Comparison of ENCODE assay signal across 33 cellular contexts in genomic region chr9:2755285-2755684, GRCh38. TPM values are rescaled to one million over a fixed set of nuclear protein-coding genes. Genes with fewer than 3 reads are reported as not detected.
A peak's percentile ranks its signal among the peaks of the same experiment; 100 is the strongest.
DNase-seq lines count a peak whose midpoint lies in the region; ATAC-seq and TF ChIP-seq lines count a peak whose summit lies in the region.
"Had no signal": no experiment of that assay in that cellular context is flagged by ENCODE, and none has a peak within 500 bp of the region (broad histone marks: within the 10 kb centered on the region; RNA-seq: fewer than 3 reads in every experiment).

No MANE protein-coding gene starts in this region.

- H3K4me3 ChIP-seq in mesendoderm (ENCODE audit: low read length): no peak overlapping the region
- H3K4me3 ChIP-seq in CD8-positive, alpha-beta T cell (ENCODE audit: low read depth, low read length): no peak overlapping the region
- H3K4me3 ChIP-seq: colonic mucosa, esophagus squamous epithelium, gastrocnemius medialis, MG63, smooth muscle cell, suprapubic skin had no signal

- H3K79me2 ChIP-seq in mesendoderm (ENCODE audit: control insufficient read depth, insufficient read depth, low read length): no peaks in the 10 kb centered on the region

- no peaks in the 10 kb centered on the region for H3K79me1 ChIP-seq in mesendoderm (ENCODE audit: low read length)

- CTCF ChIA-PET in CD8-positive, alpha-beta T cell (lab: Charles Lee): no interaction called here

- peaks cover 76% of the 10 kb centered on the region for H3K36me3 Mint-ChIP-seq in CD8-positive, alpha-beta T cell

- no peaks in the 10 kb centered on the region for H3K27me3 Mint-ChIP-seq in CD8-positive, alpha-beta T cell (ENCODE audit: low read depth)
- H3K27me3 Mint-ChIP-seq: activated B cell treated with CpG ODN at 0.5 μM for 24 hours; activated naive CD4-positive, alpha-beta T cell treated with anti-CD3 and anti-CD28 coated beads, Interleukin-2, amount 50 U/mL, for 24 hours; naive thymus-derived CD8-positive, alpha-beta T cell had no signal

- DNase-seq in NCI-H2171 treated with DMSO at 0.1 percent for 48 hours (lab: John Stamatoyannopoulos, UW) (peak; percentile 78), NCI-H2171 (lab: John Stamatoyannopoulos, UW) (no peak), NCI-H1930 (lab: John Stamatoyannopoulos, UW) (peak; percentile 55 to 76), NCI-H82 treated with DMSO at 0.1 percent for 48 hours (lab: John Stamatoyannopoulos, UW; ENCODE audit: unreplicated experiment) (peak; percentile 92), mesendoderm (peak; percentile 85), NOMO-1 (lab: John Stamatoyannopoulos, UW; ENCODE audit: unreplicated experiment in 2 of 2) (no peak), GF-D8 (lab: John Stamatoyannopoulos, UW) (no peak)
- DNase-seq in CD8-positive, alpha-beta T cell: no peak
- DNase-seq: activated B cell treated with CpG ODN at 0.5 μM for 24 hours; activated CD4-positive, alpha-beta T cell treated with anti-CD3 and anti-CD28 coated beads, Interleukin-2, amount 50 U/mL, for 4 hours; activated CD8-positive, alpha-beta memory T cell treated with anti-CD3 and anti-CD28 coated beads, Interleukin-2, amount 50 U/mL, for 4 hours; anterior cingulate cortex; CD8-positive, alpha-beta memory T cell; colonic mucosa; DMS79 treated with DMSO at 0.1 percent for 48 hours; esophagus squamous epithelium; gastrocnemius medialis; hippocampal formation; KBM-7; left ventricle myocardium superior; MG63; naive thymus-derived CD8-positive, alpha-beta T cell; NCI-H1436 had no signal

- H3K27ac ChIP-seq in mesendoderm (ENCODE audit: low read depth, low read length): no peak overlapping the region
- H3K27ac ChIP-seq in CD8-positive, alpha-beta T cell (ENCODE audit: low read depth, low read length): no peak overlapping the region
- H3K27ac ChIP-seq: colonic mucosa, esophagus squamous epithelium, gastrocnemius medialis, suprapubic skin had no signal

- intact Hi-C loops in CD8-positive, alpha-beta T cell (cut with DNase I, micrococcal nuclease): no loop called here

- H3K4ac ChIP-seq in mesendoderm (ENCODE audit: low read depth, low read length): peak overlapping the region; percentile 12

- H3K4me2 ChIP-seq in mesendoderm (ENCODE audit: low read length): no peak overlapping the region
- H3K4me2 ChIP-seq: smooth muscle cell had no signal

- H4K8ac ChIP-seq in mesendoderm (ENCODE audit: low read depth, low read length): no peak overlapping the region

- H2BK120ac ChIP-seq in mesendoderm (ENCODE audit: low read depth, low read length): no peak overlapping the region

- H3K56ac ChIP-seq in mesendoderm (ENCODE audit: low read length): no peak overlapping the region

- no peak overlapping the region for H3K4me3 Mint-ChIP-seq in CD8-positive, alpha-beta T cell
- H3K4me3 Mint-ChIP-seq: activated B cell treated with CpG ODN at 0.5 μM for 24 hours; activated naive CD4-positive, alpha-beta T cell treated with anti-CD3 and anti-CD28 coated beads, Interleukin-2, amount 50 U/mL, for 24 hours; CD8-positive, alpha-beta memory T cell; mesothelial cell of epicardium; naive thymus-derived CD8-positive, alpha-beta T cell; stimulated activated effector memory CD8-positive, alpha-beta T cell treated with anti-CD3 and anti-CD28 coated beads, Interleukin-12 subunit alpha, Interleukin-12 subunit beta, amount 100 ng/mL, for 72 hours had no signal

- H3K9ac ChIP-seq in mesendoderm (ENCODE audit: low read length): no peak overlapping the region

- no peaks in the 10 kb centered on the region for H3K27me3 ChIP-seq in mesendoderm (ENCODE audit: insufficient read depth, low read length, poor library complexity)
- H3K27me3 ChIP-seq in CD8-positive, alpha-beta T cell (ENCODE audit: insufficient read depth, low read length): no peaks in the 10 kb centered on the region
- H3K27me3 ChIP-seq: colonic mucosa, esophagus squamous epithelium, gastrocnemius medialis, MG63, suprapubic skin had no signal

- no peak overlapping the region for H2AK5ac ChIP-seq in mesendoderm (ENCODE audit: low read length)

- WGBS in mesendoderm (ENCODE audit: extremely low coverage, insufficient coverage, low lambda C conversion rate): no CpG with 5 or more reads among the region's 1 CpG

- H2BK5ac ChIP-seq in mesendoderm (ENCODE audit: low read length): no peak overlapping the region

- no peak overlapping the region for H4K5ac ChIP-seq in mesendoderm (ENCODE audit: low read length)

- no peak overlapping the region for H2BK15ac ChIP-seq in mesendoderm (replicated peaks; ENCODE audit: low read depth)

- H3K4me1 Mint-ChIP-seq in CD8-positive, alpha-beta T cell (ENCODE audit: low read depth): no peaks in the 10 kb centered on the region
- H3K4me1 Mint-ChIP-seq: activated B cell treated with CpG ODN at 0.5 μM for 24 hours; activated naive CD4-positive, alpha-beta T cell treated with anti-CD3 and anti-CD28 coated beads, Interleukin-2, amount 50 U/mL, for 24 hours; CD8-positive, alpha-beta memory T cell; mesothelial cell of epicardium; stimulated activated effector memory CD8-positive, alpha-beta T cell treated with anti-CD3 and anti-CD28 coated beads, Interleukin-12 subunit alpha, Interleukin-12 subunit beta, amount 100 ng/mL, for 72 hours had no signal

- H3K9me3 ChIP-seq in CD8-positive, alpha-beta T cell (ENCODE audit: low read length): no peaks in the 10 kb centered on the region
- H3K9me3 ChIP-seq: colonic mucosa, esophagus squamous epithelium, gastrocnemius medialis, MG63 had no signal

- no peak overlapping the region for H3K23ac ChIP-seq in mesendoderm (ENCODE audit: low read length)

- no peaks in the 10 kb centered on the region for H3K36me3 ChIP-seq in mesendoderm (ENCODE audit: control insufficient read depth, insufficient read depth, low read length)
- no peaks in the 10 kb centered on the region for H3K36me3 ChIP-seq in CD8-positive, alpha-beta T cell (ENCODE audit: insufficient read depth, low read length)
- H3K36me3 ChIP-seq: colonic mucosa, gastrocnemius medialis, suprapubic skin had no signal

- POLR2A ChIA-PET in CD8-positive, alpha-beta T cell (lab: Charles Lee): no interaction called here

- no peak for ATAC-seq in CD8-positive, alpha-beta T cell
- ATAC-seq: gastrocnemius medialis; left ventricle myocardium superior; naive thymus-derived CD8-positive, alpha-beta T cell; stimulated activated effector memory CD8-positive, alpha-beta T cell treated with anti-CD3 and anti-CD28 coated beads, Interleukin-12 subunit alpha, Interleukin-12 subunit beta, amount 100 ng/mL, for 72 hours had no signal

- H3K27ac Mint-ChIP-seq in CD8-positive, alpha-beta T cell: no peak overlapping the region
- H3K27ac Mint-ChIP-seq: activated B cell treated with CpG ODN at 0.5 μM for 24 hours; activated naive CD4-positive, alpha-beta T cell treated with anti-CD3 and anti-CD28 coated beads, Interleukin-2, amount 50 U/mL, for 24 hours; CD8-positive, alpha-beta memory T cell; mesothelial cell of epicardium; naive thymus-derived CD8-positive, alpha-beta T cell; stimulated activated effector memory CD8-positive, alpha-beta T cell treated with anti-CD3 and anti-CD28 coated beads, Interleukin-12 subunit alpha, Interleukin-12 subunit beta, amount 100 ng/mL, for 72 hours had no signal

- H3K4me1 ChIP-seq in mesendoderm (ENCODE audit: control insufficient read depth, low read depth, low read length): peaks cover 9% of the 10 kb centered on the region
- H3K4me1 ChIP-seq in CD8-positive, alpha-beta T cell (ENCODE audit: insufficient read depth, low read length): no peaks in the 10 kb centered on the region
- H3K4me1 ChIP-seq: colonic mucosa, esophagus squamous epithelium, suprapubic skin had no signal

- no peak overlapping the region for H3K18ac ChIP-seq in mesendoderm (ENCODE audit: low read length)

- peaks cover 10% of the 10 kb centered on the region for H3K9me3 Mint-ChIP-seq in CD8-positive, alpha-beta T cell
- H3K9me3 Mint-ChIP-seq: stimulated activated effector memory CD8-positive, alpha-beta T cell treated with anti-CD3 and anti-CD28 coated beads, Interleukin-12 subunit alpha, Interleukin-12 subunit beta, amount 100 ng/mL, for 72 hours had no signal

- TF ChIP-seq CTCF in CD8-positive, alpha-beta T cell (IDR thresholded peaks at IDR 0.05): no peak

RNA-seq across cellular contexts. Expression of gene KCNV2, which starts 38.0 kb away (rescaled TPM):
- polyA plus RNA-seq in mesendoderm (2013, experiment 1 of 2): not detected
- not detected for polyA plus RNA-seq in mesendoderm (2013, experiment 2 of 2)
- total RNA-seq in CD8-positive, alpha-beta T cell: not detected
- total RNA-seq: activated B cell treated with CpG ODN at 0.5 μM for 24 hours; CD8-positive, alpha-beta memory T cell; colonic mucosa; esophagus squamous epithelium; gastrocnemius medialis; HT-29; left ventricle myocardium superior; mesothelial cell of epicardium; naive thymus-derived CD8-positive, alpha-beta T cell; osteoblast; renal cortical epithelial cell; smooth muscle cell; suprapubic skin; T-helper 2 cell treated with Interferon-gamma antibody and Interleukin-4, amounts not matched to agents 100 ng/mL and 5 ng/mL, for 36 hours; urinary bladder had no signal
- polyA plus RNA-seq: CD8-positive, alpha-beta memory T cell; naive thymus-derived CD8-positive, alpha-beta T cell; smooth muscle cell; urinary bladder had no signal

Comparison
In these comparisons a context has a peak if more than half of its experiments do, and no peak if none do; other contexts are left out.
1. DNase-seq: peak in NCI-H2171 treated with DMSO at 0.1 percent for 48 hours (single experiment), NCI-H1930 (2 of 2), NCI-H82 treated with DMSO at 0.1 percent for 48 hours (single experiment) and mesendoderm (single experiment); none in NCI-H2171 (single experiment), NOMO-1 (0 of 2), GF-D8 (single experiment) and CD8-positive, alpha-beta T cell (0 of 7).